Comparison of ENCODE assay signal across 1 cellular context in the genomic region with DNA sequence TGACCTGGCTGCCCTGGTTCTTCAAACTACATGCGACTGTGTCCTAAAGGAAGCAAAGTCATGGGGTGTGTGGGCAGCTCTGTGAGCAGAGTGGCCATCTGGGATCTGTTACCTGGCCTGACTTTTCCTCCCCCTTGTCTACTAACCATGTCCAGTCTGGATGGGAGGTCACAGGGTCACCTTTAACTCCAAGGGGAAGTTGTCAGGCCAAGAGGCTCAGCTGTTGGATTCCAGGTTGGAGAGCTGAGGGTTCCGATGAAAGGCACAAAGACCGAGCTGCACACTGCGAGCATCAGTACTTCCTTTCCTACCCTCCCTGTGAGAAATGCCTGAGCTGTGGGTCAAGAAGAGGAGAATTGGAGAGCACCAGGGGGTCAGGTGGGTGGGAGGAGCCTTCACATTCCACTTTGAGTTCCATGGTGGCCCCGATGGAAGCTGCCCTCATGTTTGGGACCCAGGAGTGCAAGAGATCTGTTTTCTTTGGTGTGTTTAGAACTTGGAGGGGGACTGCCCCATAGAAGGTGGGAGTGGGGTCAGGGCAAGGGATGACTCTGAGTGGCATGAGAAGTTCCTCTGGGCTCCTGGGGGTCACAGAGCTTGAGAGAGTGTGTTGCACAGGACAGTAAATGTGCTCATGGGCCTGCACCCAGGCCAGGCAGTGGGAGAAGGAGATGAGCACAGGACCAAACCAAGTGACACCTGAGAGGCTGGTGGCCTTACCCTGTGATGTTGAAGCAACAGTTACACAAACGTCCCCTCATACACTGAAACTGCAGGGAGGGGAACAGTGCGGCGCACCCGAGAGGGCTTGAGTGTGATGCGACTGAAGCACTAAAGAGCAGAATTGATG.
TF ChIP-seq lines count a peak whose summit lies in the region.

No MANE protein-coding gene starts in this region.

TF ChIP-seq in HepG2, 621 proteins besides CTCF, POLR2A, EP300 and RAD21:
- TF ChIP-seq, protein P1, sequence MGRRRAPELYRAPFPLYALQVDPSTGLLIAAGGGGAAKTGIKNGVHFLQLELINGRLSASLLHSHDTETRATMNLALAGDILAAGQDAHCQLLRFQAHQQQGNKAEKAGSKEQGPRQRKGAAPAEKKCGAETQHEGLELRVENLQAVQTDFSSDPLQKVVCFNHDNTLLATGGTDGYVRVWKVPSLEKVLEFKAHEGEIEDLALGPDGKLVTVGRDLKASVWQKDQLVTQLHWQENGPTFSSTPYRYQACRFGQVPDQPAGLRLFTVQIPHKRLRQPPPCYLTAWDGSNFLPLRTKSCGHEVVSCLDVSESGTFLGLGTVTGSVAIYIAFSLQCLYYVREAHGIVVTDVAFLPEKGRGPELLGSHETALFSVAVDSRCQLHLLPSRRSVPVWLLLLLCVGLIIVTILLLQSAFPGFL (CRISPR knock-in tag; IDR thresholded peaks at IDR 0.05) = no peak
- TF ChIP-seq, protein P2, sequence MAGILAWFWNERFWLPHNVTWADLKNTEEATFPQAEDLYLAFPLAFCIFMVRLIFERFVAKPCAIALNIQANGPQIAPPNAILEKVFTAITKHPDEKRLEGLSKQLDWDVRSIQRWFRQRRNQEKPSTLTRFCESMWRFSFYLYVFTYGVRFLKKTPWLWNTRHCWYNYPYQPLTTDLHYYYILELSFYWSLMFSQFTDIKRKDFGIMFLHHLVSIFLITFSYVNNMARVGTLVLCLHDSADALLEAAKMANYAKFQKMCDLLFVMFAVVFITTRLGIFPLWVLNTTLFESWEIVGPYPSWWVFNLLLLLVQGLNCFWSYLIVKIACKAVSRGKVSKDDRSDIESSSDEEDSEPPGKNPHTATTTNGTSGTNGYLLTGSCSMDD (CRISPR knock-in tag; IDR thresholded peaks at IDR 0.05) = no peak
- TF ChIP-seq JUN (CRISPR knock-in tag; IDR thresholded peaks at IDR 0.05) (no peak), ZNF709 (CRISPR knock-in tag; IDR thresholded peaks at IDR 0.05) (no peak), ARNTL (CRISPR knock-in tag; IDR thresholded peaks at IDR 0.05) (no peak), RORA (CRISPR knock-in tag; IDR thresholded peaks at IDR 0.05) (no peak), PHB2 (IDR thresholded peaks at IDR 0.05; ENCODE audit: partially characterized antibody) (no peak), ZFP41 (CRISPR knock-in tag; IDR thresholded peaks at IDR 0.05; ENCODE audit: borderline replicate concordance) (no peak), GTF3A (CRISPR knock-in tag; conservative IDR thresholded peaks at IDR 0.05) (no peak), IRX3 (CRISPR knock-in tag; IDR thresholded peaks at IDR 0.05; ENCODE audit: borderline replicate concordance, low read depth) (no peak)
